8 cellular contexts compared by ENCODE assay signal in the genomic region with DNA sequence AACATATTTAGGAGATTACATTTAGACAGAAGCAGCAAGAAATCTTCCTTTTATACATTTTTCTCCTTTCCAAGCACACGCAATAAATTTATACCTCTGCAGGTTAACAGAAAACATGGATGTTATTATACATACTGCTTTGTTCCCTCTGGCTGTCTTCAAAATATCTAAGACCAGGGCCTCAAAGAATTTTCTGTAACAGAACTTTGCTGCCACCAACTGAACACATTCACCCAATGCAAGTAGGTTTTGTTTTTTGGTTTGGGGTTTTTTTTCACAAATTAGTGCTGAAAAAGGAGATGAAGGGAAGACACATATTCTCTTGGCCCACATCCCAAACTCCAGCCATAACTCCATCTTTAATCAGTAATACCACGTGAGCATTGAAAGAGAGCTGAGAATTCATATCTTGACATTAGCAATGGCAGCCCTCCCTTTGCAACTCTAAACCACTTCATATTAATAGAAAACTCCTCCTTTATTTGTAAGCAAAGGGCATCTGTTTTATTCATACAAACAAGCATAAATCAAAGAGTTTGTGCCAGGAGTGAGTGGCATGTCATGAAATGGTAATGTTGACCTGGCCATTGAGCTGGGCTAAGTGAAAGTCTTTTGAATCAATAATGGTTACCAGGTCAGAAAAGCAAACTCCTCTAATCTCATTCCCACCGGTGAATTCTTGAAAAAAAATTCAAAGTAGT.
DNase-seq lines count a peak whose midpoint lies in the region; TF ChIP-seq lines count a peak whose summit lies in the region.
"Had no signal": no experiment of that assay in that cellular context is flagged by ENCODE, and none has a peak within 500 bp of the region (broad histone marks: within the 10 kb centered on the region; RNA-seq: fewer than 3 reads in every experiment).

No MANE protein-coding gene starts in this region.

- H3K9me3 Mint-ChIP-seq in immature natural killer cell: peaks cover 0 to 14% (median 0%) of the 10 kb centered on the region in 6 donors
- H3K9me3 Mint-ChIP-seq: activated naive CD8-positive, alpha-beta T cell treated with anti-CD3 and anti-CD28 coated beads, Interleukin-2, amount 50 U/mL, for 24 hours had no signal

- H3K36me3 Mint-ChIP-seq in immature natural killer cell: no peaks in the 10 kb centered on the region

- H3K4me3 ChIP-seq in choroid plexus epithelial cell (ENCODE audit: low read depth, low read length): no peak overlapping the region

- peaks cover 4 to 8% of the 10 kb centered on the region in 2 donors for H3K4me1 Mint-ChIP-seq in immature natural killer cell

- peak; percentile 30 for DNase-seq in HT-29 (ENCODE audit: low spot score)
- peak; percentile 49 for DNase-seq in NCI-H345 treated with DMSO at 0.1 percent for 48 hours (lab: John Stamatoyannopoulos, UW; ENCODE audit: unreplicated experiment)
- peak; percentile 1 for DNase-seq in choroid plexus epithelial cell (ENCODE audit: low read depth)
- peak; percentile 62 for DNase-seq in pons (ENCODE audit: low spot score)
- no peak for DNase-seq in stimulated activated naive CD4-positive, alpha-beta T cell (lab: John Stamatoyannopoulos, UW)
- no peak for DNase-seq in immature natural killer cell
- DNase-seq in mucosa of gallbladder (ENCODE audit: low spot score): no peak
- DNase-seq: activated naive CD8-positive, alpha-beta T cell treated with anti-CD3 and anti-CD28 coated beads, Interleukin-2, amount 50 U/mL, for 24 hours had no signal

- no peak for TF ChIP-seq CTCF in choroid plexus epithelial cell (conservative IDR thresholded peaks at IDR 0.05; ENCODE audit: low read depth, low read length)

- no peak overlapping the region for H3K27ac Mint-ChIP-seq in immature natural killer cell
- H3K27ac Mint-ChIP-seq: activated naive CD8-positive, alpha-beta T cell treated with anti-CD3 and anti-CD28 coated beads, Interleukin-2, amount 50 U/mL, for 24 hours had no signal

- peaks cover 0 to 2% (median 0%) of the 10 kb centered on the region in 3 donors for H3K27me3 Mint-ChIP-seq in immature natural killer cell (ENCODE audit: low read depth in 3 of 3)
- H3K27me3 Mint-ChIP-seq: activated naive CD8-positive, alpha-beta T cell treated with anti-CD3 and anti-CD28 coated beads, Interleukin-2, amount 50 U/mL, for 24 hours had no signal

- H3K4me3 Mint-ChIP-seq in immature natural killer cell: no peak overlapping the region
- H3K4me3 Mint-ChIP-seq: activated naive CD8-positive, alpha-beta T cell treated with anti-CD3 and anti-CD28 coated beads, Interleukin-2, amount 50 U/mL, for 24 hours had no signal

Comparison
In these comparisons a context has a peak if more than half of its experiments do, and no peak if none do; other contexts are left out.
1. DNase-seq: peak in HT-29 (single experiment), NCI-H345 treated with DMSO at 0.1 percent for 48 hours (single experiment), choroid plexus epithelial cell (single experiment) and pons (single experiment); none in stimulated activated naive CD4-positive, alpha-beta T cell (0 of 6), immature natural killer cell (0 of 3) and mucosa of gallbladder (single experiment).